19 cellular contexts compared by ENCODE assay signal in the genomic region with DNA sequence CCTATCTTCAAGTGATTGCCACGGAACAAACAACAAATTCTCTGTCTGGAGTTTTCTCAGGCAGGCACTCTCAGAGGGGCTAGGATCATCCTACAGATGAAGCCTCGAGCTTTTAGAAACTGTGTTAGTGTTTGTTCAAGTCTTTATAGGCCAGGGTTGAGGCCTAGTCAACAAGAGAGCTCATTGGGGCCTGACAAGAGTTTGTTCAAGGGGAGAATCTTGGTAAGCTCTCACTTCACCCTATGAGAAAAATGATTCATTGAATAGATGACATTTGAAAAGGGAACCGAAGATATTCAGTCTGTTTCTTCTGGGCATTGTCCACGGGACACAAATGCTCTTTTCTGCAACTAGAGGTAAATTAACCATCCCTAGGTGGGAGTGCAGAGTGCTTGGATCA.
DNase-seq lines count a peak whose midpoint lies in the region; ATAC-seq, FAIRE-seq and TF ChIP-seq lines count a peak whose summit lies in the region.
"Had no signal": no experiment of that assay in that cellular context is flagged by ENCODE, and none has a peak within 500 bp of the region (broad histone marks: within the 10 kb centered on the region; RNA-seq: fewer than 3 reads in every experiment).

No MANE protein-coding gene starts in this region.

- intact Hi-C loops in CD4-positive, alpha-beta T cell (cut with DNase I, micrococcal nuclease): no loop called here
- intact Hi-C loops in kidney (cut with DNase I): no loop called here

- no peak for ATAC-seq in CD4-positive, alpha-beta T cell (ENCODE audit: poor library complexity)
- peak; percentile 24 for ATAC-seq in activated T-helper 17 cell treated with anti-CD3 and anti-CD28 coated beads, Interleukin-2, amount 50 U/mL, for 72 hours (replicated peaks)
- no peak for ATAC-seq in HG02571 (IDR thresholded peaks at IDR 0.05; ENCODE audit: unreplicated experiment)
- ATAC-seq: A549; CD8-positive, alpha-beta T cell; GM23338; HCT116 had no signal

- peaks cover 0 to 4% of the 10 kb centered on the region in 2 donors for H3K4me1 ChIP-seq in kidney (ENCODE audit: control insufficient read depth in 1 of 2, insufficient read depth in 1 of 2, low read depth in 1 of 2, low read length in 2 of 2)
- H3K4me1 ChIP-seq: Caco-2 had no signal

- no peaks in the 10 kb centered on the region for H3K9me3 Mint-ChIP-seq in CD4-positive, alpha-beta T cell
- no peaks in the 10 kb centered on the region for H3K9me3 Mint-ChIP-seq in activated T-helper 17 cell treated with anti-CD3 and anti-CD28 coated beads, Interleukin-2, amount 50 U/mL, for 72 hours
- H3K9me3 Mint-ChIP-seq in nephron progenitor cell: no peaks in the 10 kb centered on the region
- H3K9me3 Mint-ChIP-seq: GM23338, H9 had no signal

- no peak overlapping the region for H3K4me3 ChIP-seq in kidney (ENCODE audit: low read length in 2 of 2)
- H3K4me3 ChIP-seq: A549, GM23338 had no signal

- no peaks in the 10 kb centered on the region for H3K36me3 ChIP-seq in kidney (ENCODE audit: control insufficient read depth in 1 of 2, insufficient read depth in 2 of 2, low read length in 2 of 2)

- no peaks in the 10 kb centered on the region for H3K9me3 ChIP-seq in CD4-positive, alpha-beta T cell (ENCODE audit: control insufficient read depth, low read length)
- no peaks in the 10 kb centered on the region for H3K9me3 ChIP-seq in kidney (ENCODE audit: control insufficient read depth in 1 of 2, low read length in 2 of 2)
- H3K9me3 ChIP-seq: A549, Caco-2 had no signal

- no peak for FAIRE-seq in kidney (lab: Jason Lieb, UNC)
- FAIRE-seq: A549, G401.6, GM12892 had no signal

- no peak overlapping the region for H3K9ac ChIP-seq in kidney (ENCODE audit: low read length in 2 of 2)

- H3K4me1 Mint-ChIP-seq in CD4-positive, alpha-beta T cell (ENCODE audit: low read depth): peaks cover 18% of the 10 kb centered on the region
- peaks cover 5% of the 10 kb centered on the region for H3K4me1 Mint-ChIP-seq in activated T-helper 17 cell treated with anti-CD3 and anti-CD28 coated beads, Interleukin-2, amount 50 U/mL, for 72 hours
- peaks cover 9% of the 10 kb centered on the region for H3K4me1 Mint-ChIP-seq in nephron progenitor cell

- POLR2A ChIA-PET in CD4-positive, alpha-beta T cell (lab: Charles Lee): no interaction called here

- peak overlapping the region; percentile 13 for H3K27ac Mint-ChIP-seq in CD4-positive, alpha-beta T cell
- H3K27ac Mint-ChIP-seq in activated T-helper 17 cell treated with anti-CD3 and anti-CD28 coated beads, Interleukin-2, amount 50 U/mL, for 72 hours: peak overlapping the region; percentile 52
- H3K27ac Mint-ChIP-seq in nephron progenitor cell: peak overlapping the region; percentile 8
- H3K27ac Mint-ChIP-seq: CD8-positive, alpha-beta T cell; GM23338; H9 had no signal

- H3K27ac ChIP-seq in CD4-positive, alpha-beta T cell (ENCODE audit: low read depth, low read length): no peak overlapping the region
- H3K27ac ChIP-seq in kidney (ENCODE audit: low read depth in 2 of 2, low read length in 2 of 2): no peak overlapping the region

- H3K27me3 ChIP-seq in CD4-positive, alpha-beta T cell (ENCODE audit: control insufficient read depth, insufficient read depth, low read length): no peaks in the 10 kb centered on the region

- no peak overlapping the region for H3K4me3 Mint-ChIP-seq in CD4-positive, alpha-beta T cell
- H3K4me3 Mint-ChIP-seq in activated T-helper 17 cell treated with anti-CD3 and anti-CD28 coated beads, Interleukin-2, amount 50 U/mL, for 72 hours: peak overlapping the region; percentile 23
- H3K4me3 Mint-ChIP-seq in nephron progenitor cell: no peak overlapping the region
- H3K4me3 Mint-ChIP-seq: CD8-positive, alpha-beta T cell; GM23338; H9 had no signal

- CTCF ChIA-PET in CD4-positive, alpha-beta T cell (lab: Charles Lee): interaction anchor here (0.7 kb wide), 1 partner anchor 303 kb away, joined by 3 read pairs; no protein-coding TSS in a partner anchor

- H3K36me3 Mint-ChIP-seq in CD4-positive, alpha-beta T cell (ENCODE audit: low read depth): no peaks in the 10 kb centered on the region
- no peaks in the 10 kb centered on the region for H3K36me3 Mint-ChIP-seq in activated T-helper 17 cell treated with anti-CD3 and anti-CD28 coated beads, Interleukin-2, amount 50 U/mL, for 72 hours (ENCODE audit: low read depth)
- no peaks in the 10 kb centered on the region for H3K36me3 Mint-ChIP-seq in nephron progenitor cell (ENCODE audit: low read depth)
- H3K36me3 Mint-ChIP-seq: CD8-positive, alpha-beta T cell had no signal

- no peaks in the 10 kb centered on the region for H3K27me3 Mint-ChIP-seq in CD4-positive, alpha-beta T cell
- H3K27me3 Mint-ChIP-seq in activated T-helper 17 cell treated with anti-CD3 and anti-CD28 coated beads, Interleukin-2, amount 50 U/mL, for 72 hours: no peaks in the 10 kb centered on the region
- no peaks in the 10 kb centered on the region for H3K27me3 Mint-ChIP-seq in nephron progenitor cell (ENCODE audit: low read depth, poor library complexity)

- no peak for TF ChIP-seq CTCF in CD4-positive, alpha-beta T cell (IDR thresholded peaks at IDR 0.05)
- TF ChIP-seq CTCF in nephron progenitor cell (IDR thresholded peaks at IDR 0.05) (no peak), kidney (IDR thresholded peaks at IDR 0.05; ENCODE audit: borderline replicate concordance, extremely low read depth, insufficient read depth) (no peak)

- no peak for DNase-seq in CD4-positive, alpha-beta T cell
- DNase-seq in nephron progenitor cell: no peak
- no peak for DNase-seq in AG20443 (ENCODE audit: low spot score)
- no peak for DNase-seq in kidney
- DNase-seq: 8988T; ACHN; C1 segment of cervical spinal cord; Caco-2; CD8-positive, alpha-beta T cell; DMS153; DND-41; H9 had no signal
